Comparison of ENCODE assay signal across 10 cellular contexts in the genomic region with DNA sequence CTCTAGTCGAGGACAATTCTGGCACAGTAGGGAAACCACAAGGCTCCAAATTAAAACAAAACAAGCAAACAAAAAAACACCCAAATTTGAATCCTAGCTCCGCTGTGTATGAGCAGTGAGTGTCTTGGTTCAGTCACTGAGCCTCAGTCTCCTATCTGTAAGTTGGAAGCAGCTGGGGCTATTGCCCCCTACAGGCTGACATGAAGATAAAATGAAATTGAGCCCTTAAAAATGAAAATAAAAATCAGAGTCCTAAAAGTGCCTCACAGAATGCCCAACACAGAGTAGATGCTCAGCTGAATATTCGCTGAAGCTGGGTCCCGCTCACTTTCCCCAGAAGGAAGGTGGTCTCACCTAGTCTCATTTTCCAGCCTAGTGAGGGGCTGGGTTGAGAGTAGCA.
DNase-seq lines count a peak whose midpoint lies in the region; ATAC-seq and TF ChIP-seq lines count a peak whose summit lies in the region.
"Had no signal": no experiment of that assay in that cellular context is flagged by ENCODE, and none has a peak within 500 bp of the region (broad histone marks: within the 10 kb centered on the region; RNA-seq: fewer than 3 reads in every experiment).

No MANE protein-coding gene starts in this region.

- TF ChIP-seq CTCF in GM12873 (IDR thresholded peaks at IDR 0.05; ENCODE audit: insufficient read depth, low read depth, low read length, missing control alignments) (peak; percentile 70), glutamatergic neuron (IDR thresholded peaks at IDR 0.05; ENCODE audit: partially characterized antibody, unreplicated experiment) (peak; percentile 62)

- no peaks in the 10 kb centered on the region for H3K36me3 Mint-ChIP-seq in glutamatergic neuron (ENCODE audit: unreplicated experiment)
- H3K36me3 Mint-ChIP-seq: IgD-negative memory B cell had no signal

- DNase-seq in ACHN: peak; percentile 16
- peak; percentile 21 for DNase-seq in SW480 (ENCODE audit: low spot score)
- DNase-seq in glutamatergic neuron: no peak
- DNase-seq in NCI-H1105 treated with DMSO at 0.1 percent for 48 hours (lab: John Stamatoyannopoulos, UW): no peak
- no peak for DNase-seq in hypothalamus (lab: John Stamatoyannopoulos, UW)
- DNase-seq in activated CD8-positive, alpha-beta memory T cell treated with anti-CD3 and anti-CD28 coated beads, Interleukin-2, amount 50 U/mL, for 4 hours: no peak
- DNase-seq: activated gamma-delta T cell had no signal

- H3K27me3 Mint-ChIP-seq in glutamatergic neuron (ENCODE audit: unreplicated experiment): peaks cover 4% of the 10 kb centered on the region

- H3K4me1 Mint-ChIP-seq in glutamatergic neuron (ENCODE audit: low read depth, unreplicated experiment): no peaks in the 10 kb centered on the region

- no peak for ATAC-seq in GM21367 (IDR thresholded peaks at IDR 0.05; ENCODE audit: unreplicated experiment)

- H3K9me3 Mint-ChIP-seq in glutamatergic neuron (ENCODE audit: unreplicated experiment): peaks cover 2% of the 10 kb centered on the region
- H3K9me3 Mint-ChIP-seq: IgD-negative memory B cell had no signal

- in situ Hi-C loops in ACHN (cut with HindIII; ENCODE audit: low pct_ligation_motif_present, low pct_unique_long_range_greater_than_20kb, low sequenced_read_pairs): no loop called here

- H3K4me3 Mint-ChIP-seq in glutamatergic neuron (ENCODE audit: unreplicated experiment): no peak overlapping the region
- H3K4me3 Mint-ChIP-seq: IgD-negative memory B cell had no signal

- no peak overlapping the region for H3K27ac Mint-ChIP-seq in glutamatergic neuron (ENCODE audit: unreplicated experiment)
- H3K27ac Mint-ChIP-seq: IgD-negative memory B cell had no signal

Comparison
In these comparisons a context has a peak if more than half of its experiments do, and no peak if none do; other contexts are left out.
1. DNase-seq: peak in ACHN (single experiment) and SW480 (single experiment); none in glutamatergic neuron (single experiment), NCI-H1105 treated with DMSO at 0.1 percent for 48 hours (single experiment), hypothalamus (0 of 51) and activated CD8-positive, alpha-beta memory T cell treated with anti-CD3 and anti-CD28 coated beads, Interleukin-2, amount 50 U/mL, for 4 hours (single experiment).